In the genomic region with DNA sequence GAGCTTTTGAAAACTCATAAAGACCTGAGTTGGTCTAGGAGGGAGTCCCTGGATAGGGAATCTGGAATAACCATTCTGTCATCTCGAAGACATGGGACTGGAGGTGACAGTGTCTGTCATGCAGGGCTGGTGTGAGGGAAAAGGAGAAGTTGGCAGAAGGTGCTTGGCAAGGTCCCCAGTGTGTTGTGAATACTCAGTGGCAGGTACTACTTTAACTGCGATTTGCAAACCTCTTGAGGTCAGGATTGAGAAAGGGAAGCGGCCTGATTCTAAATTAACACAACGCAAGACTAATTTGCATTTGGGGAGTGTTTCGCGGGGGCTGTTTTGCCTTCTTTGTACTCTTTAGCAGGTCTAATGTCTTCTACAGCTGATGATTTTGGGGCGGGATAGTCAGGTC, we compare ENCODE assay signal across 12 cellular contexts.
DNase-seq lines count a peak whose midpoint lies in the region; ATAC-seq and TF ChIP-seq lines count a peak whose summit lies in the region.
"Had no signal": no experiment of that assay in that cellular context is flagged by ENCODE, and none has a peak within 500 bp of the region (broad histone marks: within the 10 kb centered on the region; RNA-seq: fewer than 3 reads in every experiment).

No MANE protein-coding gene starts in this region.

- 85 to 91% (median 87%) methylated on average over 7 of the region's 7 CpGs for WGBS in stomach, 5 donors
- WGBS in sigmoid colon, 2 donors, result 83 to 92% methylated on average over 7 of the region's 7 CpGs

- TF ChIP-seq EP300 in stomach (IDR thresholded peaks at IDR 0.05), result no peak
- no peak for TF ChIP-seq EP300 in sigmoid colon (IDR thresholded peaks at IDR 0.05)

- H3K36me3 ChIP-seq in left ventricle myocardium inferior (no peaks in the 10 kb centered on the region), stomach (no peaks in the 10 kb centered on the region), sigmoid colon (no peaks in the 10 kb centered on the region)

- H3K27ac ChIP-seq in left ventricle myocardium inferior (replicated peaks) (no peak overlapping the region), stomach (no peak overlapping the region), sigmoid colon (no peak overlapping the region)

- TF ChIP-seq POLR2A in stomach (IDR thresholded peaks at IDR 0.05), result no peak
- no peak for TF ChIP-seq POLR2A in sigmoid colon (IDR thresholded peaks at IDR 0.05)

- DNase-seq in left ventricle myocardium inferior (peak; percentile 62), stomach (no peak), cerebellum (ENCODE audit: low spot score) (no peak), sigmoid colon (no peak)
- no peak for DNase-seq in activated effector memory CD4-positive, alpha-beta T cell treated with anti-CD3 and anti-CD28 coated beads, Interleukin-2, amount 50 U/mL, for 16 hours
- DNase-seq: activated CD4-positive, CD25-positive, alpha-beta regulatory T cell; Caco-2; SHP77 had no signal

- ATAC-seq in GM18907 (IDR thresholded peaks at IDR 0.05; ENCODE audit: unreplicated experiment), result peak; percentile 62
- ATAC-seq in GM21576 (IDR thresholded peaks at IDR 0.05; ENCODE audit: unreplicated experiment), result peak; percentile 46
- peak; percentile 41 for ATAC-seq in HG03135 (IDR thresholded peaks at IDR 0.05; ENCODE audit: unreplicated experiment)
- ATAC-seq: activated T-helper 17 cell treated with anti-CD3 and anti-CD28 coated beads, Interleukin-2, amount 50 U/mL, for 72 hours had no signal

- peaks cover 12% of the 10 kb centered on the region for H3K4me1 ChIP-seq in left ventricle myocardium inferior
- peaks cover 0 to 3% (median 0%) of the 10 kb centered on the region in 4 donors for H3K4me1 ChIP-seq in stomach
- H3K4me1 ChIP-seq in sigmoid colon, result no peaks in the 10 kb centered on the region
- H3K4me1 ChIP-seq: Caco-2 had no signal

- H3K27me3 ChIP-seq in left ventricle myocardium inferior (ENCODE audit: low read depth), result peaks cover 12% of the 10 kb centered on the region
- no peaks in the 10 kb centered on the region for H3K27me3 ChIP-seq in stomach
- H3K27me3 ChIP-seq in sigmoid colon, result no peaks in the 10 kb centered on the region

- intact Hi-C loops in left ventricle myocardium inferior (cut with micrococcal nuclease) (no loop called here), stomach (cut with DNase I; ENCODE audit: low total_unique reads) (no loop called here), sigmoid colon (cut with DNase I) (no loop called here)

- H3K4me3 ChIP-seq in left ventricle myocardium inferior, result no peak overlapping the region
- no peak overlapping the region for H3K4me3 ChIP-seq in stomach
- H3K4me3 ChIP-seq in sigmoid colon, result no peak overlapping the region

- TF ChIP-seq CTCF in left ventricle myocardium inferior (IDR thresholded peaks at IDR 0.05; ENCODE audit: borderline replicate concordance), result no peak
- TF ChIP-seq CTCF in stomach (IDR thresholded peaks at IDR 0.05), result no peak
- no peak for TF ChIP-seq CTCF in sigmoid colon (IDR thresholded peaks at IDR 0.05)

- no peaks in the 10 kb centered on the region for H3K9me3 ChIP-seq in left ventricle myocardium inferior (replicated peaks)
- H3K9me3 ChIP-seq in stomach, result no peaks in the 10 kb centered on the region
- H3K9me3 ChIP-seq in sigmoid colon, result no peaks in the 10 kb centered on the region
- H3K9me3 ChIP-seq: Caco-2 had no signal
